Comparison of ENCODE assay signal across 29 cellular contexts in genomic region chr12:68977335-68977734, GRCh38. TPM values are rescaled to one million over a fixed set of nuclear protein-coding genes. Genes with fewer than 3 reads are reported as not detected.
A peak's percentile ranks its signal among the peaks of the same experiment; 100 is the strongest.
DNase-seq lines count a peak whose midpoint lies in the region; ATAC-seq, FAIRE-seq and TF ChIP-seq lines count a peak whose summit lies in the region.
"Had no signal": no experiment of that assay in that cellular context is flagged by ENCODE, and none has a peak within 500 bp of the region (broad histone marks: within the 10 kb centered on the region; RNA-seq: fewer than 3 reads in every experiment).

No MANE protein-coding gene starts in this region.

- peak overlapping the region; percentile 57 for H3K4me3 Mint-ChIP-seq in neural crest cell
- H3K4me3 Mint-ChIP-seq: activated B cell treated with CpG ODN at 0.5 μM for 24 hours; activated T-cell treated with anti-CD3 and anti-CD28 coated beads, Interleukin-2, amount 50 U/mL, for 72 hours; CD8-positive, alpha-beta T cell; dendritic cell treated with granulocyte-macrophage colony-stimulating factor and Interleukin-4, amounts not matched to agents 40 ng/mL and 50 ng/mL, for 4 days; immature natural killer cell; T-cell had no signal

- H3K4me1 ChIP-seq in right lobe of liver, result peaks cover 0 to 40% (median 14%) of the 10 kb centered on the region in 4 donors
- H3K4me1 ChIP-seq in HepG2 (ENCODE audit: insufficient read depth, low read length), result peaks cover 19% of the 10 kb centered on the region

- no peak overlapping the region for H3K4me2 ChIP-seq in HepG2 (ENCODE audit: low read depth, low read length)

- DNase-seq in right lobe of liver (no peak), HepG2 (ENCODE audit: low spot score) (no peak), head of caudate nucleus (peak in 22 of 42 donors; percentile 12 to 77 (median 38)), neural crest cell (ENCODE audit: low read depth, low spot score) (no peak), NCI-H2227 (lab: John Stamatoyannopoulos, UW; ENCODE audit: unreplicated experiment) (no peak), NCI-H345 (lab: John Stamatoyannopoulos, UW) (no peak)
- no peak for DNase-seq in activated CD4-positive, CD25-positive, alpha-beta regulatory T cell (lab: John Stamatoyannopoulos, UW)
- DNase-seq: 8988T; activated B cell treated with CpG ODN at 0.5 μM for 24 hours; activated CD4-positive, alpha-beta T cell treated with anti-CD3 and anti-CD28 coated beads, Interleukin-2, amount 50 U/mL, for 4 hours; activated naive CD4-positive, alpha-beta T cell treated with Interleukin-2 at 50 U/mL for 16 hours; activated T-cell treated with anti-CD3 and anti-CD28 coated beads, Interleukin-2, amount 50 U/mL, for 72 hours; CD8-positive, alpha-beta T cell; central memory CD4-positive, alpha-beta T cell; esophagus squamous epithelium; foreskin keratinocyte; immature natural killer cell; left ventricle myocardium inferior; mesendoderm; NCI-H1694; NCI-H446 treated with DMSO at 0.1 percent for 48 hours; NCI-H82; stimulated activated CD4-positive, alpha-beta T cell treated with anti-CD3 and anti-CD28 coated beads, Interleukin-4, amount 100 ng/mL, for 24 hours; T-cell had no signal

- H3K27ac ChIP-seq in right lobe of liver (peak overlapping the region in 2 of 3 donors; percentile 46 to 75), HepG2 (ENCODE audit: extremely low read length, insufficient read depth, low read length) (no peak overlapping the region)
- H3K27ac ChIP-seq: esophagus squamous epithelium, foreskin keratinocyte, left ventricle myocardium inferior, prostate gland had no signal

- TF ChIP-seq CTCF in right lobe of liver (IDR thresholded peaks at IDR 0.05), result no peak
- TF ChIP-seq CTCF in HepG2 (CRISPR knock-in tag; IDR thresholded peaks at IDR 0.05), result no peak
- no peak for TF ChIP-seq CTCF in neural crest cell (conservative IDR thresholded peaks at IDR 0.05)

- TF ChIP-seq POLR2A in right lobe of liver (IDR thresholded peaks at IDR 0.05) (no peak), HepG2 (IDR thresholded peaks at IDR 0.05; ENCODE audit: insufficient read depth in 1 of 2, low read depth in 2 of 2, low read length in 2 of 2) (no peak)

- no peaks in the 10 kb centered on the region for H3K27me3 Mint-ChIP-seq in neural crest cell (ENCODE audit: low read depth)
- H3K27me3 Mint-ChIP-seq: activated B cell treated with CpG ODN at 0.5 μM for 24 hours; dendritic cell treated with granulocyte-macrophage colony-stimulating factor and Interleukin-4, amounts not matched to agents 40 ng/mL and 50 ng/mL, for 4 days had no signal

- no peaks in the 10 kb centered on the region for H3K79me2 ChIP-seq in HepG2 (ENCODE audit: insufficient read depth, low read length)

- no TSS peak for BruUV-seq in HepG2 (replicated peaks; lab: Mats Ljungman, UMichigan)

- intact Hi-C loops in right lobe of liver (cut with DNase I), result no loop called here
- intact Hi-C loops in HepG2 (cut with micrococcal nuclease; ENCODE audit: unreplicated experiment), result no loop called here
- intact Hi-C loops in head of caudate nucleus (cut with DNase I), result no loop called here

- H3K9me3 Mint-ChIP-seq in neural crest cell, result peaks cover 3% of the 10 kb centered on the region
- H3K9me3 Mint-ChIP-seq: activated T-cell treated with anti-CD3 and anti-CD28 coated beads, Interleukin-2, amount 50 U/mL, for 72 hours; CD8-positive, alpha-beta T cell had no signal

- FAIRE-seq in HepG2 (lab: Jason Lieb, UNC), result no peak
- FAIRE-seq: GM18507 had no signal

- POLR2A ChIA-PET in HepG2 (lab: Yijun Ruan, JAX), result no interaction called here

- no peaks in the 10 kb centered on the region for H3K36me3 ChIP-seq in right lobe of liver
- H3K36me3 ChIP-seq in HepG2 (replicated peaks in 1 of 2; ENCODE audit: control insufficient read depth in 1 of 2, insufficient read depth in 2 of 2, low read length in 2 of 2), result no peaks in the 10 kb centered on the region
- H3K36me3 ChIP-seq: esophagus squamous epithelium, left ventricle myocardium inferior, prostate gland had no signal

- CTCF ChIA-PET in HepG2 (lab: Yijun Ruan, JAX; ENCODE audit: low intra/inter-chr PET ratio, low total read pairs), result no interaction called here

- no peaks in the 10 kb centered on the region for H4K20me1 ChIP-seq in HepG2 (ENCODE audit: insufficient read depth, low read length)

- H3K4me1 Mint-ChIP-seq in neural crest cell, result peaks cover 32% of the 10 kb centered on the region
- H3K4me1 Mint-ChIP-seq: immature natural killer cell, T-cell had no signal

- no peaks in the 10 kb centered on the region for H3K9me3 ChIP-seq in right lobe of liver
- peaks cover under 1% of the 10 kb centered on the region for H3K9me3 ChIP-seq in HepG2 (ENCODE audit: low read length)
- H3K9me3 ChIP-seq: esophagus squamous epithelium, prostate gland had no signal

- no peaks in the 10 kb centered on the region for H3K36me3 Mint-ChIP-seq in neural crest cell (ENCODE audit: low read depth)
- H3K36me3 Mint-ChIP-seq: CD8-positive, alpha-beta T cell; immature natural killer cell; T-cell had no signal

- H3K27me3 ChIP-seq in right lobe of liver, result no peaks in the 10 kb centered on the region
- H3K27me3 ChIP-seq in HepG2 (ENCODE audit: control insufficient read depth in 1 of 2, insufficient read depth in 2 of 2, low read length in 2 of 2), result no peaks in the 10 kb centered on the region; a peak in 1 of 5 replicates
- H3K27me3 ChIP-seq: esophagus squamous epithelium, foreskin keratinocyte had no signal

- 42% methylated on average over 3 of the region's 3 CpGs for WGBS in right lobe of liver (ENCODE audit: insufficient coverage, low coverage, low lambda C conversion rate, missing lambda C conversion rate)
- 45% methylated on average over 3 of the region's 3 CpGs for WGBS in HepG2 (ENCODE audit: low lambda C conversion rate)

- ATAC-seq in right lobe of liver (no peak), HepG2 (no peak), esophagus mucosa (no peak)
- ATAC-seq: activated T-cell treated with anti-CD3 and anti-CD28 coated beads, Interleukin-2, amount 50 U/mL, for 72 hours; CD8-positive, alpha-beta T cell; foreskin keratinocyte; T-cell had no signal

- in situ Hi-C loops in HepG2 (cut with HindIII; ENCODE audit: extremely low pct_ligation_motif_present, low pct_unique_long_range_greater_than_20kb), result no loop called here

- peak overlapping the region; percentile 43 for H3K27ac Mint-ChIP-seq in neural crest cell (ENCODE audit: unreplicated experiment)
- H3K27ac Mint-ChIP-seq: activated B cell treated with CpG ODN at 0.5 μM for 24 hours; activated T-cell treated with anti-CD3 and anti-CD28 coated beads, Interleukin-2, amount 50 U/mL, for 72 hours; CD8-positive, alpha-beta T cell; dendritic cell treated with granulocyte-macrophage colony-stimulating factor and Interleukin-4, amounts not matched to agents 40 ng/mL and 50 ng/mL, for 4 days; immature natural killer cell; T-cell had no signal

- no peak overlapping the region for H2AFZ ChIP-seq in HepG2 (ENCODE audit: low read length)

- no peak overlapping the region for H3K9ac ChIP-seq in HepG2 (ENCODE audit: insufficient read depth, low read depth, low read length)

- no peak for TF ChIP-seq RAD21 in HepG2 (CRISPR knock-in tag; IDR thresholded peaks at IDR 0.05)

- H3K4me3 ChIP-seq in right lobe of liver (no peak overlapping the region), HepG2 (replicated peaks in 1 of 3; ENCODE audit: insufficient read depth in 1 of 3, low read depth in 2 of 3, low read length in 3 of 3) (no peak overlapping the region)
- H3K4me3 ChIP-seq: esophagus squamous epithelium, left ventricle myocardium inferior, prostate gland had no signal

- TF ChIP-seq EP300 in HepG2 (IDR thresholded peaks at IDR 0.05; ENCODE audit: low read depth in 2 of 2, low read length in 2 of 2), result no peak
- TF ChIP-seq EP300 in HepG2 (CRISPR knock-in tag; IDR thresholded peaks at IDR 0.05; ENCODE audit: borderline replicate concordance), result no peak

TF ChIP-seq in HepG2, 621 proteins besides CTCF, POLR2A, EP300 and RAD21 (continues in another document):
- TF ChIP-seq ZNF17 (CRISPR knock-in tag; IDR thresholded peaks at IDR 0.05) (no peak), ZSCAN25 (CRISPR knock-in tag; IDR thresholded peaks at IDR 0.05) (no peak), ZBTB3 (CRISPR knock-in tag; IDR thresholded peaks at IDR 0.05; ENCODE audit: borderline replicate concordance, low read depth) (no peak), ZNF331 (CRISPR knock-in tag; IDR thresholded peaks at IDR 0.05) (no peak)

RNA-seq across cellular contexts. Expression of gene CPM, which starts 44.4 kb away (rescaled TPM):
- total RNA-seq in right lobe of liver, result 10 to 100 TPM; 34.6 to 91.6 (median 50.0) TPM
- not detected in 2 replicates for total RNA-seq in HepG2 (2016; rRNA removed; fragmentation: Illumina TruSeq; extraction: Trizol)
- total RNA-seq in HepG2 (2016; cell fraction: cytosol; rRNA removed; fragmentation: Illumina TruSeq; extraction: Trizol; ENCODE audit: low read depth), result not detected in 2 replicates
- not detected in 2 replicates for total RNA-seq in HepG2 (2016; cell fraction: insoluble cytoplasmic fraction; rRNA removed; fragmentation: Illumina TruSeq; extraction: Trizol)
- not detected in 2 replicates for total RNA-seq in HepG2 (2016; cell fraction: membrane; rRNA removed; fragmentation: Illumina TruSeq; extraction: Trizol)
- total RNA-seq in HepG2 (2016; cell fraction: nucleus; rRNA removed; fragmentation: Illumina TruSeq; extraction: Trizol), result not detected in 2 replicates
- polyA plus RNA-seq in HepG2 (2011; rRNA removed), result 0.13 TPM in 1 of 2 replicates, not detected in the other
- polyA plus RNA-seq in HepG2 (2011; cell fraction: cytosol; rRNA removed), result 0.05 TPM in 2 replicates
- 0.02 TPM in 1 of 2 replicates, not detected in the other for polyA plus RNA-seq in HepG2 (2011; cell fraction: nucleus; rRNA removed)
- polyA plus RNA-seq in HepG2 (2012), result 0.15 and 0.16 TPM in 2 replicates
- polyA plus RNA-seq in HepG2 (2016; cell fraction: cytosol; fragmentation: Illumina TruSeq; extraction: Trizol; ENCODE audit: low read depth), result not detected in 2 replicates
- not detected in 2 replicates for polyA plus RNA-seq in HepG2 (2016; cell fraction: insoluble cytoplasmic fraction; fragmentation: Illumina TruSeq; extraction: Trizol; ENCODE audit: low read depth)
- polyA plus RNA-seq in HepG2 (2016; cell fraction: membrane; fragmentation: Illumina TruSeq; extraction: Trizol; ENCODE audit: low read depth), result not detected in 2 replicates
- polyA plus RNA-seq in HepG2 (2016; cell fraction: nucleus; fragmentation: Illumina TruSeq; extraction: Trizol; ENCODE audit: insufficient read depth, low read depth), result not detected in 2 replicates
- polyA minus RNA-seq in HepG2 (2011; rRNA and poly(A)+ RNA removed; ENCODE audit: low replicate concordance), result 0.76 and 42.1 TPM in 2 replicates
- polyA minus RNA-seq in HepG2 (2011; cell fraction: cytosol; rRNA and poly(A)+ RNA removed), result 0.18 and 1.4 TPM in 2 replicates
- under 0.01 and 0.13 TPM in 2 replicates for polyA minus RNA-seq in HepG2 (2011; cell fraction: nucleus; rRNA and poly(A)+ RNA removed)
- not detected in 2 replicates for total RNA-seq in neural crest cell
- 8.2 TPM for total RNA-seq in esophagus mucosa
- total RNA-seq: HT-29 had no signal

Comparison
In these comparisons a context has a peak if more than half of its experiments do, and no peak if none do; other contexts are left out.
1. DNase-seq: peak in head of caudate nucleus (22 of 42); none in right lobe of liver (0 of 3), HepG2 (single experiment), neural crest cell (single experiment), NCI-H2227 (single experiment), NCI-H345 (single experiment) and activated CD4-positive, CD25-positive, alpha-beta regulatory T cell (0 of 4).